13 cellular contexts compared by ENCODE assay signal in the genomic region with DNA sequence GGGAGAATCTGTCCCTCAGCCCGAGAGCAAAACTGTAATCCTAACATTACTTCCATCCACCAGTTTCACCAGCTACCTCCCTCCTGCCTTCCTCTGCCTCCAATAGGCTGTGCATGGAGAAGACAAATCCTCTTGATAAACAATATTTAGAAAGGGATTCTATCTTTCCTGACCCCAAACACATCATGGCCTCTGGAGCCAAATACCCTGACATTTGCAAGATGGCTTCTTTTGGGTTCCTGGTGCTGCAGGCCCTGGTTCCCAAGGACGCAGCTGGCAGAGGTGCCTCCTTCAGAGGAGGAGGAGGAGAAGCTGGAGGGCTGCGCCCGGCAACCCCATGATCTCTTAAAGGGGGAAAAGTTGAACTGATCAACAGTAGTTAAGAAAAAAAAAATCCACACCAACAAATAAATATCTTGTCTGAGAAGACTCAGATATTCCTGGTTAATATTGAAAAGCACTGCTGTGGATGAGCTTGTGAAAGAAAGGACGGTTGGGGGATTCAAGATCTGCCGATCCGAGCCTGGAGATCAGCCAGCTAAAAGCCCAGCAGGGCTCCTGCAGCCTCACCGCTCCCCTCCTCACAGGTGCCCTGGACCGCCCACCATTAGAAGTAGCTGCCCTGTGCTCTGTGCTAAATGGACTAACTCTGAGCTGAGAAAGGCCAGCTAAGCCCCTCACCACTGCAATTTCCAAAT. TPM values are rescaled to one million over a fixed set of nuclear protein-coding genes. Genes with fewer than 3 reads are reported as not detected.
DNase-seq lines count a peak whose midpoint lies in the region; ATAC-seq and TF ChIP-seq lines count a peak whose summit lies in the region.
"Had no signal": no experiment of that assay in that cellular context is flagged by ENCODE, and none has a peak within 500 bp of the region (broad histone marks: within the 10 kb centered on the region; RNA-seq: fewer than 3 reads in every experiment).

No MANE protein-coding gene starts in this region.

- TF ChIP-seq CTCF in GM06990 (IDR thresholded peaks at IDR 0.05; ENCODE audit: insufficient read depth, low read length, poor library complexity, severe bottlenecking), result no peak
- TF ChIP-seq CTCF in glutamatergic neuron (IDR thresholded peaks at IDR 0.05; ENCODE audit: partially characterized antibody, unreplicated experiment), result no peak

- H3K9me3 Mint-ChIP-seq in glutamatergic neuron (ENCODE audit: unreplicated experiment), result peaks cover 5% of the 10 kb centered on the region
- H3K9me3 Mint-ChIP-seq: H9, type B pancreatic cell had no signal

- H3K4me1 Mint-ChIP-seq in T-helper 17 cell (peaks cover 7% of the 10 kb centered on the region), glutamatergic neuron (ENCODE audit: low read depth, unreplicated experiment) (peaks cover 13% of the 10 kb centered on the region)

- no peaks in the 10 kb centered on the region for H3K36me3 ChIP-seq in GM06990 (ENCODE audit: control insufficient read depth, insufficient read depth, low read length)
- H3K36me3 ChIP-seq: brain microvascular endothelial cell had no signal

- H3K4me3 ChIP-seq in GM06990 (replicated peaks; ENCODE audit: low read depth, low read length), result peak overlapping the region; percentile 73

- H3K36me3 Mint-ChIP-seq in T-helper 17 cell (ENCODE audit: low read depth), result no peaks in the 10 kb centered on the region
- H3K36me3 Mint-ChIP-seq in glutamatergic neuron (ENCODE audit: unreplicated experiment), result no peaks in the 10 kb centered on the region
- H3K36me3 Mint-ChIP-seq: type B pancreatic cell had no signal

- H3K9me3 ChIP-seq in T-helper 17 cell (ENCODE audit: control insufficient read depth, low read length, poor library complexity, severe bottlenecking), result no peaks in the 10 kb centered on the region

- H3K27ac Mint-ChIP-seq in T-helper 17 cell (no peak overlapping the region), glutamatergic neuron (ENCODE audit: unreplicated experiment) (peak overlapping the region; percentile 72)
- H3K27ac Mint-ChIP-seq: type B pancreatic cell had no signal

- no peaks in the 10 kb centered on the region for H3K27me3 ChIP-seq in GM06990 (replicated peaks; ENCODE audit: control insufficient read depth, insufficient read depth, low read length)
- H3K27me3 ChIP-seq: brain microvascular endothelial cell had no signal

- H3K27me3 Mint-ChIP-seq in T-helper 17 cell (no peaks in the 10 kb centered on the region), glutamatergic neuron (ENCODE audit: unreplicated experiment) (peaks cover 3% of the 10 kb centered on the region)
- H3K27me3 Mint-ChIP-seq: type B pancreatic cell had no signal

- ATAC-seq in T-helper 17 cell (no peak), GM21360 (IDR thresholded peaks at IDR 0.05; ENCODE audit: unreplicated experiment) (no peak)
- ATAC-seq: left ventricle myocardium superior had no signal

- H3K4me3 Mint-ChIP-seq in T-helper 17 cell, result peak overlapping the region; percentile 95
- peak overlapping the region; percentile 55 for H3K4me3 Mint-ChIP-seq in glutamatergic neuron (ENCODE audit: unreplicated experiment)
- H3K4me3 Mint-ChIP-seq: H9, type B pancreatic cell had no signal

- DNase-seq in NCI-H1417 (lab: John Stamatoyannopoulos, UW) (peak in 2 of 3 experiments; percentile 76 to 85), NCI-H1417 treated with DMSO at 0.1 percent for 48 hours (lab: John Stamatoyannopoulos, UW) (no peak), GM06990 (ENCODE audit: extremely low read depth, insufficient read length) (no peak), T-helper 17 cell (no peak), glutamatergic neuron (no peak), islet precursor cell (no peak), epidermal melanocyte (ENCODE audit: insufficient read length, low spot score) (no peak)
- DNase-seq: brain microvascular endothelial cell, H9, left ventricle myocardium superior, NCI-H1930 had no signal

RNA-seq across cellular contexts. Expression of a gene that starts 51.0 kb away (rescaled TPM):
- total RNA-seq in T-helper 17 cell, result under 1 TPM; 0.17 to 0.26 TPM
- total RNA-seq in glutamatergic neuron (ENCODE audit: unreplicated experiment), result 2.4 TPM

Comparison
In these comparisons a context has a peak if more than half of its experiments do, and no peak if none do; other contexts are left out.
1. DNase-seq: peak in NCI-H1417 (2 of 3); none in NCI-H1417 treated with DMSO at 0.1 percent for 48 hours (single experiment), GM06990 (single experiment), T-helper 17 cell (0 of 3), glutamatergic neuron (single experiment), islet precursor cell (single experiment) and epidermal melanocyte (single experiment).